Comparison of ENCODE assay signal across 20 cellular contexts in the genomic region with DNA sequence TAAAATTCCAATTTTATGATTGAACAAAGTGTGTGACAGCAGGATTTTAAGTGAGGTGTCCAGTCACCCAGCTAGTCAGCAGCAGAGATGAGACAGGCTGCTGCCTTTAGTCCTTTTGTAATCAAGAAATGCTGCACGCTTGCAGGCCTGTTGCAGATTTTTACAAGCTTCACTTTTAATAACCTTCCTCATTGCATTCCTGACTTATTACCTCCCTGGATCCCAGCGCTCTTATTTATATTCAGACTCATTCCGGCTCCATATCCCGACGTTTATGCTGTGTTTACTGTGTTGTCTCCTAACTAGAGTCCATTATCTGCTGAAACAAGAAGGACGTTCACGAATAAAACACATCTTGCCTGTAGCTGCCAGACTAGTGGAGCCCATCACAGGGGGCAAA.
"Had no signal": no experiment of that assay in that cellular context is flagged by ENCODE, and none has a peak within 500 bp of the region (broad histone marks: within the 10 kb centered on the region; RNA-seq: fewer than 3 reads in every experiment).

No MANE protein-coding gene starts in this region.

- H3K4me2 ChIP-seq: KMS-11 had no signal

- H3K36me3 ChIP-seq: SJSA1 had no signal

- H3K4me3 ChIP-seq: K562, SJSA1, SK-N-MC had no signal

- DNase-seq: Kasumi-1, NCI-H1048, NCI-H1105, NCI-H1417, NCI-H1436 treated with DMSO at 0.1 percent for 48 hours, NCI-H1694, NCI-H187 treated with DMSO at 0.1 percent for 48 hours, NCI-H2029 treated with DMSO at 0.1 percent for 48 hours, NCI-H2227 treated with DMSO at 0.1 percent for 48 hours, NCI-H524, NCI-H526 treated with DMSO at 0.1 percent for 48 hours, NCI-H748 treated with DMSO at 0.1 percent for 48 hours, Right ventricle myocardium superior, RPMI8226, SIG-M5 had no signal

- H3K9me3 ChIP-seq: SJSA1 had no signal

- H3K9ac ChIP-seq: KMS-11 had no signal

- H3K4me1 ChIP-seq: SJSA1 had no signal

- ATAC-seq: HepG2, K562 had no signal

- H3K27me3 ChIP-seq: SJSA1 had no signal

- H3K27ac ChIP-seq: KMS-11, SJSA1, SK-N-MC had no signal
